Comparison of ENCODE assay signal across 16 cellular contexts in genomic region chr4:108814327-108814726, GRCh38. TPM values are rescaled to one million over a fixed set of nuclear protein-coding genes. Genes with fewer than 3 reads are reported as not detected.
"Had no signal": no experiment of that assay in that cellular context is flagged by ENCODE, and none has a peak within 500 bp of the region (broad histone marks: within the 10 kb centered on the region; RNA-seq: fewer than 3 reads in every experiment).

No MANE protein-coding gene starts in this region.

- H3K27ac ChIP-seq: colonic mucosa, prostate gland, thoracic aorta, upper lobe of right lung had no signal

- H3K9me3 ChIP-seq: colonic mucosa, prostate gland, thoracic aorta, upper lobe of right lung had no signal

- H3K4me3 ChIP-seq: colonic mucosa, lung, prostate gland, thoracic aorta, upper lobe of right lung had no signal

- H3K27me3 ChIP-seq: colonic mucosa, upper lobe of right lung had no signal

- H3K36me3 ChIP-seq: colonic mucosa, prostate gland, thoracic aorta, upper lobe of right lung had no signal

- H3K4me1 ChIP-seq: colonic mucosa, prostate gland, upper lobe of right lung had no signal

- DNase-seq: activated CD4-positive, alpha-beta T cell treated with anti-CD3 and anti-CD28 coated beads for 4 hours; activated effector memory CD4-positive, alpha-beta T cell treated with anti-CD3 and anti-CD28 coated beads, Interleukin-2, amount 50 U/mL, for 16 hours; activated T-cell treated with anti-CD3 and anti-CD28 coated beads, Interleukin-2, amount 50 U/mL, for 1 hour; amniotic stem cell; central memory CD4-positive, alpha-beta T cell; colonic mucosa; left colon; nephron progenitor cell; right cardiac atrium; small intestine; T1000; upper lobe of right lung had no signal

- ATAC-seq: left colon, right cardiac atrium, upper lobe of right lung had no signal

RNA-seq across cellular contexts. Expression of gene ETNPPL, which starts 51.5 kb away (rescaled TPM):
- total RNA-seq: colonic mucosa, left colon, lung, mesothelial cell of epicardium, thoracic aorta, upper lobe of right lung had no signal
